Comparison of ENCODE assay signal across 22 cellular contexts in genomic region chrX:10629905-10630304, GRCh38.
"Had no signal": no experiment of that assay in that cellular context is flagged by ENCODE, and none has a peak within 500 bp of the region (broad histone marks: within the 10 kb centered on the region; RNA-seq: fewer than 3 reads in every experiment).

No MANE protein-coding gene starts in this region.

- H3K9me3 ChIP-seq: esophagus squamous epithelium, gastrocnemius medialis, heart left ventricle, left lung, prostate gland, right atrium auricular region, sigmoid colon, stomach, thyroid gland had no signal

- H3K27ac Mint-ChIP-seq: stimulated activated effector memory CD8-positive, alpha-beta T cell treated with anti-CD3 and anti-CD28 coated beads, Interleukin-12 subunit alpha, Interleukin-12 subunit beta, amount 100 ng/mL, for 72 hours; type B pancreatic cell had no signal

- H3K36me3 Mint-ChIP-seq: naive thymus-derived CD8-positive, alpha-beta T cell; stimulated activated effector memory CD8-positive, alpha-beta T cell treated with anti-CD3 and anti-CD28 coated beads, Interleukin-12 subunit alpha, Interleukin-12 subunit beta, amount 100 ng/mL, for 72 hours had no signal

- H3K27ac ChIP-seq: dorsolateral prefrontal cortex, esophagus squamous epithelium, gastrocnemius medialis, heart left ventricle, hepatocyte, left lung, prostate gland, right atrium auricular region, sigmoid colon, stomach, thyroid gland had no signal

- H3K36me3 ChIP-seq: esophagus squamous epithelium, gastrocnemius medialis, heart left ventricle, left lung, prostate gland, right atrium auricular region, sigmoid colon, stomach, thyroid gland had no signal

- ATAC-seq: gastrocnemius medialis; heart left ventricle; left cardiac atrium; left lung; naive thymus-derived CD8-positive, alpha-beta T cell; stimulated activated effector memory CD8-positive, alpha-beta T cell treated with anti-CD3 and anti-CD28 coated beads, Interleukin-12 subunit alpha, Interleukin-12 subunit beta, amount 100 ng/mL, for 72 hours had no signal

- FAIRE-seq: colon had no signal

- H3K4me3 ChIP-seq: dorsolateral prefrontal cortex, esophagus squamous epithelium, gastrocnemius medialis, heart left ventricle, hepatocyte, left lung, prostate gland, right atrium auricular region, sigmoid colon, stomach, thyroid gland had no signal

- H3K27me3 ChIP-seq: esophagus squamous epithelium, gastrocnemius medialis, heart left ventricle, hepatocyte, left lung, right atrium auricular region, sigmoid colon, stomach, thyroid gland had no signal

- H3K4me1 ChIP-seq: gastrocnemius medialis, left lung, prostate gland, right atrium auricular region, stomach, thyroid gland had no signal

- H3K4me3 Mint-ChIP-seq: naive thymus-derived CD8-positive, alpha-beta T cell; nephron progenitor cell; stimulated activated effector memory CD8-positive, alpha-beta T cell treated with anti-CD3 and anti-CD28 coated beads, Interleukin-12 subunit alpha, Interleukin-12 subunit beta, amount 100 ng/mL, for 72 hours; type B pancreatic cell had no signal

- H3K4me1 Mint-ChIP-seq: naive thymus-derived CD8-positive, alpha-beta T cell; stimulated activated effector memory CD8-positive, alpha-beta T cell treated with anti-CD3 and anti-CD28 coated beads, Interleukin-12 subunit alpha, Interleukin-12 subunit beta, amount 100 ng/mL, for 72 hours had no signal

- H3K9me3 Mint-ChIP-seq: stimulated activated effector memory CD8-positive, alpha-beta T cell treated with anti-CD3 and anti-CD28 coated beads, Interleukin-12 subunit alpha, Interleukin-12 subunit beta, amount 100 ng/mL, for 72 hours had no signal

- DNase-seq: dorsolateral prefrontal cortex; effector CD4-positive, alpha-beta T cell; esophagus squamous epithelium; gastrocnemius medialis; heart left ventricle; left cardiac atrium; left lung; naive thymus-derived CD8-positive, alpha-beta T cell; nephron progenitor cell; nucleus accumbens; sigmoid colon; stimulated activated CD4-positive, alpha-beta T cell treated with anti-CD3 and anti-CD28 coated beads, Interleukin-2, amount 100 ng/mL, for 24 hours; stimulated activated CD4-positive, alpha-beta T cell treated with anti-CD3 and anti-CD28 coated beads, Interleukin-4, amount 100 ng/mL, for 24 hours; stimulated activated naive CD4-positive, alpha-beta T cell treated with Interleukin-2 at 50 U/mL for 16 hours; stomach; thyroid gland had no signal
